ENCODE assay signal across 10 cellular contexts in genomic region chr6:27901801-27902200, GRCh38. TPM values are rescaled to one million over a fixed set of nuclear protein-coding genes. Genes with fewer than 3 reads are reported as not detected.
A peak's percentile ranks its signal among the peaks of the same experiment; 100 is the strongest.
DNase-seq lines count a peak whose midpoint lies in the region; ATAC-seq, FAIRE-seq and TF ChIP-seq lines count a peak whose summit lies in the region.
"Had no signal": no experiment of that assay in that cellular context is flagged by ENCODE, and none has a peak within 500 bp of the region (broad histone marks: within the 10 kb centered on the region; RNA-seq: fewer than 3 reads in every experiment).

No MANE protein-coding gene starts in this region.

- H3K9ac ChIP-seq in OCI-LY3 (ENCODE audit: low read length) (peak overlapping the region; percentile 99; the same call in 1 of the 2 replicates), smooth muscle cell (ENCODE audit: low read depth) (no peak overlapping the region)

- H3K4me3 ChIP-seq in OCI-LY3 (ENCODE audit: low read length) = peak overlapping the region; percentile 97
- peak overlapping the region; percentile 98 for H3K4me3 ChIP-seq in smooth muscle cell
- no peak overlapping the region for H3K4me3 ChIP-seq in small intestine (ENCODE audit: low read depth in 1 of 2, low read length in 2 of 2)

- H3K79me2 ChIP-seq in OCI-LY3 (ENCODE audit: low read length) (no peaks in the 10 kb centered on the region), smooth muscle cell (ENCODE audit: low read depth) (no peaks in the 10 kb centered on the region)

- no peaks in the 10 kb centered on the region for H3K36me3 Mint-ChIP-seq in activated naive CD4-positive, alpha-beta T cell treated with anti-CD3 and anti-CD28 coated beads, Interleukin-2, amount 50 U/mL, for 72 hours
- H3K36me3 Mint-ChIP-seq in chondrocyte (ENCODE audit: low read depth) = no peaks in the 10 kb centered on the region

- H3K4me1 ChIP-seq in OCI-LY3 (ENCODE audit: low read length) (peaks cover 14% of the 10 kb centered on the region), smooth muscle cell (ENCODE audit: low read depth) (no peaks in the 10 kb centered on the region), small intestine (ENCODE audit: control insufficient read depth in 2 of 2, insufficient read depth in 1 of 2, low read depth in 1 of 2, low read length in 1 of 2) (no peaks in the 10 kb centered on the region)

- no peaks in the 10 kb centered on the region for H3K36me3 ChIP-seq in OCI-LY3 (replicated peaks; ENCODE audit: low read depth, low read length)
- H3K36me3 ChIP-seq in smooth muscle cell (ENCODE audit: low read depth) = no peaks in the 10 kb centered on the region
- H3K36me3 ChIP-seq in small intestine (ENCODE audit: control insufficient read depth in 2 of 2, insufficient read depth in 2 of 2, low read length in 2 of 2) = no peaks in the 10 kb centered on the region
- H3K36me3 ChIP-seq: brain microvascular endothelial cell had no signal

- no peak for ATAC-seq in activated naive CD4-positive, alpha-beta T cell treated with anti-CD3 and anti-CD28 coated beads, Interleukin-2, amount 50 U/mL, for 72 hours

- no peak for FAIRE-seq in small intestine (lab: Jason Lieb, UNC)

- H2AFZ ChIP-seq in OCI-LY3 (ENCODE audit: low read depth, low read length) = no peak overlapping the region; the same call in 1 of the 2 replicates
- no peak overlapping the region for H2AFZ ChIP-seq in smooth muscle cell (ENCODE audit: low read depth)

- peaks cover 3% of the 10 kb centered on the region for H3K4me1 Mint-ChIP-seq in chondrocyte (ENCODE audit: low read depth)

- TF ChIP-seq CTCF in OCI-LY3 (IDR thresholded peaks at IDR 0.05; ENCODE audit: low read depth, low read length) (no peak), chondrocyte (IDR thresholded peaks at IDR 0.05) (no peak), smooth muscle cell (IDR thresholded peaks at IDR 0.05; ENCODE audit: borderline replicate concordance, insufficient read depth, poor library complexity, severe bottlenecking) (no peak)

- peak overlapping the region; percentile 10 to 100 for H3K27ac Mint-ChIP-seq in activated naive CD4-positive, alpha-beta T cell treated with anti-CD3 and anti-CD28 coated beads, Interleukin-2, amount 50 U/mL, for 72 hours
- no peak overlapping the region for H3K27ac Mint-ChIP-seq in chondrocyte (ENCODE audit: unreplicated experiment)

- no peak for DNase-seq in activated naive CD4-positive, alpha-beta T cell treated with anti-CD3 and anti-CD28 coated beads, Interleukin-2, amount 50 U/mL, for 72 hours (ENCODE audit: low spot score in 2 of 2)
- DNase-seq in activated naive CD4-positive, alpha-beta T cell treated with Interleukin-2 at 50 U/mL for 16 hours = no peak
- DNase-seq in chondrocyte (ENCODE audit: low spot score) (no peak), smooth muscle cell (lab: John Stamatoyannopoulos, UW; ENCODE audit: unreplicated experiment) (no peak), small intestine (no peak), UCSD-AML1 (lab: John Stamatoyannopoulos, UW; ENCODE audit: unreplicated experiment) (no peak), D341Med (ENCODE audit: low spot score) (no peak)
- DNase-seq: brain microvascular endothelial cell had no signal

- H3K27me3 ChIP-seq in OCI-LY3 (ENCODE audit: low read depth, low read length) = no peaks in the 10 kb centered on the region
- H3K27me3 ChIP-seq in smooth muscle cell (ENCODE audit: low read depth) = no peaks in the 10 kb centered on the region
- H3K27me3 ChIP-seq in small intestine (ENCODE audit: control insufficient read depth in 2 of 2, insufficient read depth in 2 of 2, low read length in 2 of 2) = no peaks in the 10 kb centered on the region
- H3K27me3 ChIP-seq: brain microvascular endothelial cell had no signal

- peak overlapping the region; percentile 83 for H3K4me3 Mint-ChIP-seq in chondrocyte (ENCODE audit: unreplicated experiment)

- H3K9me3 Mint-ChIP-seq in activated naive CD4-positive, alpha-beta T cell treated with anti-CD3 and anti-CD28 coated beads, Interleukin-2, amount 50 U/mL, for 72 hours = no peaks in the 10 kb centered on the region
- H3K9me3 Mint-ChIP-seq in chondrocyte (ENCODE audit: low read depth) = no peaks in the 10 kb centered on the region

- H3K27ac ChIP-seq in OCI-LY3 (ENCODE audit: low read length) (no peak overlapping the region), smooth muscle cell (ENCODE audit: low read depth) (no peak overlapping the region), small intestine (ENCODE audit: low read depth in 1 of 2, low read length in 1 of 2) (no peak overlapping the region)

- no peaks in the 10 kb centered on the region for H3K9me3 ChIP-seq in OCI-LY3 (ENCODE audit: insufficient read depth, low read length)
- no peaks in the 10 kb centered on the region for H3K9me3 ChIP-seq in smooth muscle cell (replicated peaks; ENCODE audit: low read depth)
- H3K9me3 ChIP-seq in small intestine (ENCODE audit: control insufficient read depth, low read depth) = no peaks in the 10 kb centered on the region

- H3K27me3 Mint-ChIP-seq in chondrocyte (ENCODE audit: low read depth) = peaks cover 2% of the 10 kb centered on the region

- 82% methylated on average over 8 of the region's 8 CpGs for WGBS in smooth muscle cell (ENCODE audit: low lambda C conversion rate)
- 86 to 88% (median 87%) methylated on average over 8 of the region's 8 CpGs for WGBS in small intestine, 3 donors

- peaks cover 5% of the 10 kb centered on the region for H3F3A ChIP-seq in smooth muscle cell (ENCODE audit: low read depth)

- H4K20me1 ChIP-seq in OCI-LY3 (ENCODE audit: insufficient read depth, low read length) (no peaks in the 10 kb centered on the region), smooth muscle cell (ENCODE audit: low read depth) (no peaks in the 10 kb centered on the region)

- H3K4me2 ChIP-seq in OCI-LY3 (ENCODE audit: low read length) = 0 out of 2 replicates have a peak overlapping the region, but pooled peaks have one; percentile 96
- peak overlapping the region; percentile 98 for H3K4me2 ChIP-seq in smooth muscle cell

RNA-seq across cellular contexts. Expression of gene OR2B2, which starts 10.4 kb away (rescaled TPM):
- total RNA-seq in activated naive CD4-positive, alpha-beta T cell treated with anti-CD3 and anti-CD28 coated beads, Interleukin-2, amount 50 U/mL, for 72 hours = not detected
- total RNA-seq in chondrocyte (not detected in 3 replicates), smooth muscle cell (not detected in 2 replicates)
- polyA plus RNA-seq in smooth muscle cell (not detected in 2 replicates), small intestine (not detected)
- total RNA-seq: liver had no signal
- polyA plus RNA-seq: liver had no signal

RNA-seq across cellular contexts. Expression of gene OR2B6, which starts 55.2 kb away (rescaled TPM):
- not detected for total RNA-seq in activated naive CD4-positive, alpha-beta T cell treated with anti-CD3 and anti-CD28 coated beads, Interleukin-2, amount 50 U/mL, for 72 hours
- total RNA-seq in chondrocyte (not detected in 3 replicates), smooth muscle cell (not detected in 2 replicates)
- polyA plus RNA-seq in smooth muscle cell (not detected in 2 replicates), small intestine (not detected)
- polyA plus RNA-seq: liver had no signal

Comparison
In these comparisons a context has a peak if more than half of its experiments do, and no peak if none do; other contexts are left out.
1. H3K4me3 ChIP-seq: peak in OCI-LY3 (single experiment) and smooth muscle cell (single experiment); none in small intestine (0 of 2).